22 cellular contexts compared by ENCODE assay signal in genomic region chr16:51355195-51355594, GRCh38.
"Had no signal": no experiment of that assay in that cellular context is flagged by ENCODE, and none has a peak within 500 bp of the region (broad histone marks: within the 10 kb centered on the region; RNA-seq: fewer than 3 reads in every experiment).

No MANE protein-coding gene starts in this region.

- DNase-seq: activated CD4-positive, alpha-beta T cell treated with anti-CD3 and anti-CD28 coated beads for 48 hours; activated CD4-positive, alpha-beta T cell treated with anti-CD3 and anti-CD28 coated beads, Interleukin-2, amount 50 U/mL, for 4 hours; activated CD4-positive, CD25-positive, alpha-beta regulatory T cell treated with anti-CD3 and anti-CD28 coated beads, Interleukin-2, amount 50 U/mL, for 72 hours; activated CD8-positive, alpha-beta memory T cell treated with anti-CD3 and anti-CD28 coated beads, Interleukin-2, amount 50 U/mL, for 48 hours; activated CD8-positive, alpha-beta T cell treated with anti-CD3 and anti-CD28 coated beads, Interleukin-2, amount 10 ng/mL, durations not matched to agents 7 days and 5 days; activated T-cell treated with anti-CD3 and anti-CD28 coated beads, Interleukin-2, amount 50 U/mL, for 1 hour; aorta; caudate nucleus; KG1; NCI-H1105; NCI-H1436; NCI-H1694 treated with DMSO at 0.1 percent for 48 hours; NCI-H2029 treated with DMSO at 0.1 percent for 48 hours; NCI-H446; NCI-H524; NK-92 treated with Interleukin-12 subunit alpha and Interleukin-12 subunit beta, amount 100 ng/mL, for 24 hours; Peyer's patch; SHP77; SW 1271 had no signal

- ATAC-seq: activated CD8-positive, alpha-beta T cell treated with anti-CD3 and anti-CD28 coated beads, Interleukin-2, amount 10 ng/mL, durations not matched to agents 7 days and 5 days; SK-N-SH treated with all-trans-retinoic acid at 6 μM for 48 hours had no signal

- H3K36me3 Mint-ChIP-seq: activated naive CD4-positive, alpha-beta T cell treated with anti-CD3 and anti-CD28 coated beads, Interleukin-2, amount 50 U/mL, for 24 hours had no signal

- H3K27ac Mint-ChIP-seq: activated CD8-positive, alpha-beta T cell treated with anti-CD3 and anti-CD28 coated beads, Interleukin-2, amount 10 ng/mL, durations not matched to agents 7 days and 5 days; activated naive CD4-positive, alpha-beta T cell treated with anti-CD3 and anti-CD28 coated beads, Interleukin-2, amount 50 U/mL, for 24 hours; T-helper 1 cell treated with Interleukin-12 subunit alpha and Interleukin-12 subunit beta and Interleukin-4 antibody, amounts not matched to agents 30 μg/mL and 1 μg/mL, for 36 hours had no signal

- H3K4me1 Mint-ChIP-seq: activated naive CD4-positive, alpha-beta T cell treated with anti-CD3 and anti-CD28 coated beads, Interleukin-2, amount 50 U/mL, for 24 hours had no signal

- H3K4me3 Mint-ChIP-seq: activated CD8-positive, alpha-beta T cell treated with anti-CD3 and anti-CD28 coated beads, Interleukin-2, amount 10 ng/mL, durations not matched to agents 7 days and 5 days; activated naive CD4-positive, alpha-beta T cell treated with anti-CD3 and anti-CD28 coated beads, Interleukin-2, amount 50 U/mL, for 24 hours; T-helper 1 cell treated with Interleukin-12 subunit alpha and Interleukin-12 subunit beta and Interleukin-4 antibody, amounts not matched to agents 30 μg/mL and 1 μg/mL, for 36 hours had no signal

- H3K27me3 Mint-ChIP-seq: activated naive CD4-positive, alpha-beta T cell treated with anti-CD3 and anti-CD28 coated beads, Interleukin-2, amount 50 U/mL, for 24 hours had no signal

- H3K9me3 Mint-ChIP-seq: activated naive CD4-positive, alpha-beta T cell treated with anti-CD3 and anti-CD28 coated beads, Interleukin-2, amount 50 U/mL, for 24 hours; T-helper 1 cell treated with Interleukin-12 subunit alpha and Interleukin-12 subunit beta and Interleukin-4 antibody, amounts not matched to agents 30 μg/mL and 1 μg/mL, for 36 hours had no signal
